9 cellular contexts compared by ENCODE assay signal in the genomic region with DNA sequence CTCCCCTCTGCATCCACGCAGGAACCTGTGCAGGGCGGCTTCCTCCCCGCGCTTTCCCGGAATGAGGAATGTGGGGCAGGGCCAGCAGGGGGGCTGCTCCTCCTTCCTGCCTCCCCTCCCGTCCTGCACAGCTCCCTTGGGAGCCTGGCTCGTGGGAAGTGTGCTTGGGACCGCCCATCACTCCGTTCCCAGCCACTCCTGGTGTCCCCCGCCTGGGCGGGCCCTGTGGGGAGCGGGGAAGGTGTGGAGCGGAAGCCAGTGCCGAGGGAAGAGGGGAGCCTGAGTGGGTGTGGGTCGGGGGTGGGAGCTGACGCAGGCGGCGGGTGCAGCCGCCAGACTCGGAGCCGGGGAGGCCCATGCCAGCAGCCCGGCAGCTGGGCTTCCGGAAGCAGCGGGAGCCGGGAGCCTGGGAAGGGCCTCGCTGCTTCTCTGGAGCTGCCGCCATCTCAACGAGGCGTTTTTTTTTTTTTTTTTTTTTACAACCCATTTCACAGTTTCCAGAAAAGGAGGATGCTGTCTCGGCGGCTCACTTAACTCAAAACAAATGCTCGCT. TPM values are rescaled to one million over a fixed set of nuclear protein-coding genes. Genes with fewer than 3 reads are reported as not detected.
DNase-seq lines count a peak whose midpoint lies in the region; ATAC-seq, FAIRE-seq and TF ChIP-seq lines count a peak whose summit lies in the region.
"Had no signal": no experiment of that assay in that cellular context is flagged by ENCODE, and none has a peak within 500 bp of the region (broad histone marks: within the 10 kb centered on the region; RNA-seq: fewer than 3 reads in every experiment).

No MANE protein-coding gene starts in this region.

- peaks cover 8% of the 10 kb centered on the region; the same call in 1 of the 2 replicates for H3K79me2 ChIP-seq in SK-N-SH (ENCODE audit: insufficient read depth)

- FAIRE-seq in D721Med (lab: Jason Lieb, UNC): no peak
- FAIRE-seq: A204.1 had no signal

- POLR2A ChIA-PET in SK-N-SH (lab: Yijun Ruan, JAX): interaction anchor here (0.7 to 2.4 kb wide), 10 partner anchors 10 to 110 kb away, joined by 3 to 19 read pairs (median 4); a partner anchor contains a TSS

- peak overlapping the region; percentile 75 for H3K9ac ChIP-seq in SK-N-SH

- TF ChIP-seq EP300 in SK-N-SH (IDR thresholded peaks at IDR 0.05; ENCODE audit: borderline replicate concordance in 1 of 2, low read depth in 1 of 2, low read length in 1 of 2): no peak; a peak in 1 of 4 replicates

- H3K9me3 ChIP-seq in SK-N-SH: no peaks in the 10 kb centered on the region
- no peaks in the 10 kb centered on the region for H3K9me3 ChIP-seq in psoas muscle

- H3K4me1 ChIP-seq in SK-N-SH (ENCODE audit: control insufficient read depth in 1 of 2, insufficient read depth in 2 of 2, low read depth in 1 of 2, low read length in 1 of 2): peaks cover 62 to 71% of the 10 kb centered on the region in 2 experiments; a peak in 3 of 4 replicates
- peaks cover 71% of the 10 kb centered on the region for H3K4me1 ChIP-seq in psoas muscle

- H3K4me3 ChIP-seq in SK-N-SH (ENCODE audit: low read depth in 2 of 2, low read length in 1 of 2) (peak overlapping the region; percentile 28), psoas muscle (peak overlapping the region; percentile 51)

- no peak for TF ChIP-seq RAD21 in SK-N-SH (IDR thresholded peaks at IDR 0.05; ENCODE audit: low read length)

- H3K27me3 ChIP-seq in SK-N-SH (ENCODE audit: insufficient read depth) (no peaks in the 10 kb centered on the region), psoas muscle (ENCODE audit: insufficient read depth in 3 of 3, low read length in 2 of 3) (no peaks in the 10 kb centered on the region)

- CTCF ChIA-PET in SK-N-SH (lab: Yijun Ruan, JAX): interaction anchor here (0.7 to 3.9 kb wide), 5 partner anchors 21 to 128 kb away, joined by 3 to 14 read pairs (median 11); no protein-coding TSS in a partner anchor

- peaks cover 37% of the 10 kb centered on the region for H3F3A ChIP-seq in SK-N-SH (replicated peaks; ENCODE audit: insufficient read depth)

- peak; percentile 5 to 38 (median 24) for ATAC-seq in psoas muscle
- no peak for ATAC-seq in activated CD4-positive, CD25-positive, alpha-beta regulatory T cell treated with anti-CD3 and anti-CD28 coated beads, Interleukin-2, amount 50 U/mL, for 24 hours

- H4K20me1 ChIP-seq in SK-N-SH (ENCODE audit: insufficient read depth): no peaks in the 10 kb centered on the region

- no peak for TF ChIP-seq CTCF in SK-N-SH (IDR thresholded peaks at IDR 0.05)
- no peak for TF ChIP-seq CTCF in psoas muscle (IDR thresholded peaks at IDR 0.05)
- no peak for TF ChIP-seq CTCF in D721Med (IDR thresholded peaks at IDR 0.05; ENCODE audit: insufficient read depth, missing control alignments)

- peak overlapping the region; percentile 75 for H3K4me2 ChIP-seq in SK-N-SH

- intact Hi-C loops in psoas muscle (cut with DNase I): no loop called here

- no peaks in the 10 kb centered on the region for H3K9me2 ChIP-seq in SK-N-SH

- peak overlapping the region; percentile 24; the same call in 1 of the 2 replicates for H2AFZ ChIP-seq in SK-N-SH (ENCODE audit: low read depth)

- WGBS in SK-N-SH (ENCODE audit: low lambda C conversion rate): 3% methylated on average over 25 of the region's 32 CpGs
- WGBS in psoas muscle, 3 donors: 15 to 39% (median 22%) methylated on average over 20 to 32 of the region's 32 CpGs

- DNase-seq in NCI-H1436 (lab: John Stamatoyannopoulos, UW) (peak; percentile 74), NCI-H1436 treated with DMSO at 0.1 percent for 48 hours (lab: John Stamatoyannopoulos, UW) (no peak), SK-N-SH (peak; percentile 95), glomerular visceral epithelial cell (ENCODE audit: extremely low spot score) (peak; percentile 83), psoas muscle (peak; percentile 88 to 90), D721Med (ENCODE audit: insufficient read length, low spot score) (no peak), midbrain (lab: John Stamatoyannopoulos, UW) (no peak)

- peak overlapping the region; percentile 78 to 100 for H3K27ac ChIP-seq in SK-N-SH (ENCODE audit: low read depth in 2 of 2, low read length in 1 of 2)
- peak overlapping the region; percentile 78 for H3K27ac ChIP-seq in psoas muscle

- H3K36me3 ChIP-seq in SK-N-SH (replicated peaks in 1 of 2; ENCODE audit: control insufficient read depth in 1 of 2, insufficient read depth in 2 of 2, low read length in 1 of 2) (no peaks in the 10 kb centered on the region), psoas muscle (ENCODE audit: insufficient read depth in 1 of 2, low read depth in 1 of 2) (no peaks in the 10 kb centered on the region)

TF ChIP-seq in SK-N-SH, 30 proteins besides CTCF, POLR2A, EP300 and RAD21 (continues in another document):
- TF ChIP-seq, protein P1, sequence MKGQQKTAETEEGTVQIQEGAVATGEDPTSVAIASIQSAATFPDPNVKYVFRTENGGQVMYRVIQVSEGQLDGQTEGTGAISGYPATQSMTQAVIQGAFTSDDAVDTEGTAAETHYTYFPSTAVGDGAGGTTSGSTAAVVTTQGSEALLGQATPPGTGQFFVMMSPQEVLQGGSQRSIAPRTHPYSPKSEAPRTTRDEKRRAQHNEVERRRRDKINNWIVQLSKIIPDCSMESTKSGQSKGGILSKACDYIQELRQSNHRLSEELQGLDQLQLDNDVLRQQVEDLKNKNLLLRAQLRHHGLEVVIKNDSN (IDR thresholded peaks at IDR 0.05; ENCODE audit: borderline replicate concordance, low read depth): no peak
- TF ChIP-seq FOSL2 (IDR thresholded peaks at IDR 0.05; ENCODE audit: borderline replicate concordance, low read depth) (peak; percentile 12; the same call in 1 of the 2 replicates), NRF1 (IDR thresholded peaks at IDR 0.05; ENCODE audit: low read depth, low read length) (no peak), GATA2 (CRISPR knock-in tag; IDR thresholded peaks at IDR 0.05) (no peak), TCF12 (IDR thresholded peaks at IDR 0.05) (peak; percentile 55; the same call in 1 of the 2 replicates), TAF1 (IDR thresholded peaks at IDR 0.05; ENCODE audit: borderline replicate concordance, low read depth, low read length) (peak; percentile 77), GABPA (IDR thresholded peaks at IDR 0.05; ENCODE audit: low read depth) (no peak), NFIC (IDR thresholded peaks at IDR 0.05; ENCODE audit: borderline replicate concordance) (peak; percentile 67), RFX5 (IDR thresholded peaks at IDR 0.05; ENCODE audit: low read length) (no peak), FOXJ3 (CRISPR knock-in tag; IDR thresholded peaks at IDR 0.05) (no peak), MXI1 (IDR thresholded peaks at IDR 0.05; ENCODE audit: low read depth, low read length) (0 out of 2 replicates have a peak, but pooled peaks have one; percentile 25), JUND (IDR thresholded peaks at IDR 0.05) (no peak), EZH2phosphoT487 (IDR thresholded peaks at IDR 0.05; ENCODE audit: borderline replicate concordance, low read depth) (no peak), CHD2 (IDR thresholded peaks at IDR 0.05; ENCODE audit: low read length, partially characterized antibody) (no peak), FOXM1 (IDR thresholded peaks at IDR 0.05; ENCODE audit: low read depth) (no peak)
- TF ChIP-seq, protein P2, sequence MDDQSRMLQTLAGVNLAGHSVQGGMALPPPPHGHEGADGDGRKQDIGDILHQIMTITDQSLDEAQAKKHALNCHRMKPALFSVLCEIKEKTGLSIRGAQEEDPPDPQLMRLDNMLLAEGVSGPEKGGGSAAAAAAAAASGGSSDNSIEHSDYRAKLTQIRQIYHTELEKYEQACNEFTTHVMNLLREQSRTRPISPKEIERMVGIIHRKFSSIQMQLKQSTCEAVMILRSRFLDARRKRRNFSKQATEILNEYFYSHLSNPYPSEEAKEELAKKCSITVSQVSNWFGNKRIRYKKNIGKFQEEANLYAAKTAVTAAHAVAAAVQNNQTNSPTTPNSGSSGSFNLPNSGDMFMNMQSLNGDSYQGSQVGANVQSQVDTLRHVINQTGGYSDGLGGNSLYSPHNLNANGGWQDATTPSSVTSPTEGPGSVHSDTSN (IDR thresholded peaks at IDR 0.05): no peak; the same call in 1 of the 2 replicates
- TF ChIP-seq, protein P3, sequence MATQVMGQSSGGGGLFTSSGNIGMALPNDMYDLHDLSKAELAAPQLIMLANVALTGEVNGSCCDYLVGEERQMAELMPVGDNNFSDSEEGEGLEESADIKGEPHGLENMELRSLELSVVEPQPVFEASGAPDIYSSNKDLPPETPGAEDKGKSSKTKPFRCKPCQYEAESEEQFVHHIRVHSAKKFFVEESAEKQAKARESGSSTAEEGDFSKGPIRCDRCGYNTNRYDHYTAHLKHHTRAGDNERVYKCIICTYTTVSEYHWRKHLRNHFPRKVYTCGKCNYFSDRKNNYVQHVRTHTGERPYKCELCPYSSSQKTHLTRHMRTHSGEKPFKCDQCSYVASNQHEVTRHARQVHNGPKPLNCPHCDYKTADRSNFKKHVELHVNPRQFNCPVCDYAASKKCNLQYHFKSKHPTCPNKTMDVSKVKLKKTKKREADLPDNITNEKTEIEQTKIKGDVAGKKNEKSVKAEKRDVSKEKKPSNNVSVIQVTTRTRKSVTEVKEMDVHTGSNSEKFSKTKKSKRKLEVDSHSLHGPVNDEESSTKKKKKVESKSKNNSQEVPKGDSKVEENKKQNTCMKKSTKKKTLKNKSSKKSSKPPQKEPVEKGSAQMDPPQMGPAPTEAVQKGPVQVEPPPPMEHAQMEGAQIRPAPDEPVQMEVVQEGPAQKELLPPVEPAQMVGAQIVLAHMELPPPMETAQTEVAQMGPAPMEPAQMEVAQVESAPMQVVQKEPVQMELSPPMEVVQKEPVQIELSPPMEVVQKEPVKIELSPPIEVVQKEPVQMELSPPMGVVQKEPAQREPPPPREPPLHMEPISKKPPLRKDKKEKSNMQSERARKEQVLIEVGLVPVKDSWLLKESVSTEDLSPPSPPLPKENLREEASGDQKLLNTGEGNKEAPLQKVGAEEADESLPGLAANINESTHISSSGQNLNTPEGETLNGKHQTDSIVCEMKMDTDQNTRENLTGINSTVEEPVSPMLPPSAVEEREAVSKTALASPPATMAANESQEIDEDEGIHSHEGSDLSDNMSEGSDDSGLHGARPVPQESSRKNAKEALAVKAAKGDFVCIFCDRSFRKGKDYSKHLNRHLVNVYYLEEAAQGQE (IDR thresholded peaks at IDR 0.05; ENCODE audit: low read depth, low read length): peak; percentile 27; the same call in 1 of the 2 replicates
- TF ChIP-seq, protein P4, sequence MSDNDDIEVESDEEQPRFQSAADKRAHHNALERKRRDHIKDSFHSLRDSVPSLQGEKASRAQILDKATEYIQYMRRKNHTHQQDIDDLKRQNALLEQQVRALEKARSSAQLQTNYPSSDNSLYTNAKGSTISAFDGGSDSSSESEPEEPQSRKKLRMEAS (IDR thresholded peaks at IDR 0.05; ENCODE audit: low read depth): peak; percentile 80

RNA-seq across cellular contexts. Expression of a gene that starts 24.2 kb away (rescaled TPM):
- 3.6 and 6.4 TPM in 2 replicates for polyA plus RNA-seq in SK-N-SH (2012; rRNA removed)
- polyA plus RNA-seq in SK-N-SH (2012; cell fraction: cytosol; rRNA removed): 1.4 and 4.3 TPM in 2 replicates
- polyA plus RNA-seq in SK-N-SH (2012; cell fraction: nucleus; rRNA removed): 27.3 and 28.3 TPM in 2 replicates
- 10 to 100 TPM in 1 of 4 donors, 1 to 10 TPM in 3; 6.0 to 10.7 (median 7.7) TPM for total RNA-seq in psoas muscle
- polyA plus RNA-seq in psoas muscle: 1 to 10 TPM; 2.8 to 6.6 (median 4.1) TPM

Comparison
In these comparisons a context has a peak if more than half of its experiments do, and no peak if none do; other contexts are left out.
1. DNase-seq: peak in NCI-H1436 (single experiment), SK-N-SH (single experiment), glomerular visceral epithelial cell (single experiment) and psoas muscle (2 of 2); none in NCI-H1436 treated with DMSO at 0.1 percent for 48 hours (single experiment), D721Med (single experiment) and midbrain (single experiment).
2. ATAC-seq: peak in psoas muscle (4 of 4); none in activated CD4-positive, CD25-positive, alpha-beta regulatory T cell treated with anti-CD3 and anti-CD28 coated beads, Interleukin-2, amount 50 U/mL, for 24 hours (0 of 2).